1 cellular context compared by ENCODE assay signal in genomic region chr15:91985297-91985696, GRCh38.
TF ChIP-seq lines count a peak whose summit lies in the region.

No MANE protein-coding gene starts in this region.

TF ChIP-seq in H1, 55 proteins besides CTCF, POLR2A, EP300 and RAD21:
- no peak for TF ChIP-seq TAF1 (IDR thresholded peaks at IDR 0.05; ENCODE audit: low read depth, low read length)
- no peak for TF ChIP-seq SP2 (IDR thresholded peaks at IDR 0.05; ENCODE audit: low read length)
- no peak for TF ChIP-seq KDM1A (IDR thresholded peaks at IDR 0.05; ENCODE audit: borderline replicate concordance, low read length)
- no peak for TF ChIP-seq TBP (IDR thresholded peaks at IDR 0.05; ENCODE audit: low read depth, low read length)
- TF ChIP-seq SUZ12 (IDR thresholded peaks at IDR 0.05; ENCODE audit: low read length): no peak
- TF ChIP-seq, protein P1, sequence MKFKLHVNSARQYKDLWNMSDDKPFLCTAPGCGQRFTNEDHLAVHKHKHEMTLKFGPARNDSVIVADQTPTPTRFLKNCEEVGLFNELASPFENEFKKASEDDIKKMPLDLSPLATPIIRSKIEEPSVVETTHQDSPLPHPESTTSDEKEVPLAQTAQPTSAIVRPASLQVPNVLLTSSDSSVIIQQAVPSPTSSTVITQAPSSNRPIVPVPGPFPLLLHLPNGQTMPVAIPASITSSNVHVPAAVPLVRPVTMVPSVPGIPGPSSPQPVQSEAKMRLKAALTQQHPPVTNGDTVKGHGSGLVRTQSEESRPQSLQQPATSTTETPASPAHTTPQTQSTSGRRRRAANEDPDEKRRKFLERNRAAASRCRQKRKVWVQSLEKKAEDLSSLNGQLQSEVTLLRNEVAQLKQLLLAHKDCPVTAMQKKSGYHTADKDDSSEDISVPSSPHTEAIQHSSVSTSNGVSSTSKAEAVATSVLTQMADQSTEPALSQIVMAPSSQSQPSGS (IDR thresholded peaks at IDR 0.05; ENCODE audit: low read length): no peak
- no peak for TF ChIP-seq ATF3 (IDR thresholded peaks at IDR 0.05; ENCODE audit: insufficient read depth, low read depth, low read length)
- no peak for TF ChIP-seq RFX5 (IDR thresholded peaks at IDR 0.05; ENCODE audit: borderline replicate concordance, low read depth, low read length)
